In the genomic region with DNA sequence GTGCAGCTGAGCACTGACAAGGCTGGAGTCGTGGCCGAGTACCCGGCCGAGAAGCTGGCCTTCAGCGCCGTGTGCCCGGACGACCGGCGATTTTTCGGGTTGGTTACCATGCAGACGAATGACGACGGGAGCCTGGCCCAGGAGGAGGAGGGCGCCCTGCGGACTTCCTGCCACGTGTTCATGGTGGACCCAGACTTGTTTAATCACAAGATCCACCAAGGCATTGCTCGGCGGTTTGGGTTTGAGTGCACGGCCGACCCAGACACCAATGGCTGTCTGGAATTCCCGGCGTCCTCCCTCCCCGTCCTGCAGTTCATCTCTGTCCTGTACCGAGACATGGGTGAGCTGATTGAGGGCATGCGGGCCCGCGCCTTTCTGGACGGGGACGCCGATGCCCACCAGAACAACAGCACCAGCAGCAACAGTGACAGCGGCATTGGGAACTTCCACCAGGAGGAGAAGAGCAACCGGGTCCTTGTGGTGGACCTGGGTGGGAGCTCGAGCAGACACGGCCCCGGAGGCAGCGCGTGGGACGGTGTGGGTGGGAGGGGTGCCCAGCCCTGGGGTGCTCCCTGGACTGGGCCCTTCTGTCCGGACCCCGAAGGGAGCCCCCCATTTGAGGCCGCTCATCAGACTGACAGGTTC, we compare ENCODE assay signal across 27 cellular contexts. TPM values are rescaled to one million over a fixed set of nuclear protein-coding genes. Genes with fewer than 3 reads are reported as not detected.
DNase-seq lines count a peak whose midpoint lies in the region; ATAC-seq and TF ChIP-seq lines count a peak whose summit lies in the region.
"Had no signal": no experiment of that assay in that cellular context is flagged by ENCODE, and none has a peak within 500 bp of the region (broad histone marks: within the 10 kb centered on the region; RNA-seq: fewer than 3 reads in every experiment).

No MANE protein-coding gene starts in this region.

- CTCF ChIA-PET in WTC11 (lab: Charles Lee) = interaction anchor here (1.1 to 3.4 kb wide), 7 partner anchors 11 to 164 kb away, joined by 3 to 85 read pairs (median 36); partner anchors contain the start of gene RGS12

- no peak overlapping the region for H3K4me3 Mint-ChIP-seq in activated T-cell treated with anti-CD3 and anti-CD28 coated beads, Interleukin-2, amount 50 U/mL, for 24 hours
- H3K4me3 Mint-ChIP-seq in activated T-cell treated with anti-CD3 and anti-CD28 coated beads, Interleukin-2, amount 50 U/mL, for 4 hours = no peak overlapping the region
- no peak overlapping the region for H3K4me3 Mint-ChIP-seq in WTC11
- H3K4me3 Mint-ChIP-seq: activated naive CD4-positive, alpha-beta T cell treated with anti-CD3 and anti-CD28 coated beads, Interleukin-2, amount 10 ng/mL, durations not matched to agents 7 days and 5 days; CD4-positive, alpha-beta T cell; GM23338 had no signal

- H3K27ac ChIP-seq in spleen (no peak overlapping the region), substantia nigra (ENCODE audit: low read depth, low read length, poor library complexity, severe bottlenecking) (no peak overlapping the region)
- H3K27ac ChIP-seq: brain microvascular endothelial cell, epithelial cell of prostate, neutrophil, SJSA1, WERI-Rb-1 had no signal

- peak; percentile 13 for DNase-seq in activated T-cell treated with anti-CD3 and anti-CD28 coated beads, Interleukin-2, amount 50 U/mL, for 24 hours
- no peak for DNase-seq in activated T-cell treated with anti-CD3 and anti-CD28 coated beads, Interleukin-2, amount 50 U/mL, for 4 hours
- no peak for DNase-seq in WTC11 (ENCODE audit: low spot score)
- peak; percentile 37 for DNase-seq in islet precursor cell
- DNase-seq in spleen = peak; percentile 69
- DNase-seq in NCI-H1105 treated with DMSO at 0.1 percent for 48 hours (lab: John Stamatoyannopoulos, UW) = no peak
- no peak for DNase-seq in stimulated activated naive CD4-positive, alpha-beta T cell treated with Interleukin-2 at 50 U/mL for 16 hours (lab: John Stamatoyannopoulos, UW)
- DNase-seq in substantia nigra (lab: John Stamatoyannopoulos, UW) = no peak
- DNase-seq: activated CD4-positive, alpha-beta T cell treated with anti-CD3 and anti-CD28 coated beads for 48 hours; activated naive CD4-positive, alpha-beta T cell treated with anti-CD3 and anti-CD28 coated beads, Interleukin-2, amount 10 ng/mL, durations not matched to agents 7 days and 5 days; amniotic stem cell; brain microvascular endothelial cell; CD4-positive, alpha-beta T cell; effector CD4-positive, alpha-beta T cell; hypothalamus; left lung; mesendoderm; NCI-H1436; NCI-H446; stimulated activated CD4-positive, alpha-beta T cell treated with anti-CD3 and anti-CD28 coated beads, Interleukin-4, amount 100 ng/mL, for 24 hours; T1000; WERI-Rb-1 had no signal

- H3K9me3 ChIP-seq in spleen = no peaks in the 10 kb centered on the region
- H3K9me3 ChIP-seq: left lung, neutrophil, SJSA1 had no signal

- TF ChIP-seq POLR2A in spleen (IDR thresholded peaks at IDR 0.05) = no peak

- TF ChIP-seq CTCF in WTC11 (IDR thresholded peaks at IDR 0.05) (no peak), spleen (IDR thresholded peaks at IDR 0.05 in 8 of 11, conservative IDR thresholded peaks at IDR 0.05 in 3 of 11) (no peak)

- POLR2A ChIA-PET in WTC11 (lab: Charles Lee) = no interaction called here

- no peaks in the 10 kb centered on the region for H3K27me3 ChIP-seq in spleen (replicated peaks in 1 of 7)
- H3K27me3 ChIP-seq: brain microvascular endothelial cell, left lung, neutrophil, SJSA1 had no signal

- peaks cover 0 to 23% (median 2%) of the 10 kb centered on the region in 6 donors for H3K4me1 ChIP-seq in spleen
- H3K4me1 ChIP-seq: SJSA1 had no signal

- WGBS in spleen, 5 donors = 91 to 96% (median 94%) methylated on average over 32 to 42 of the region's 42 CpGs

- intact Hi-C loops in spleen (cut with DNase I; ENCODE audit: low total_unique reads) = no loop called here

- ATAC-seq in activated T-cell treated with anti-CD3 and anti-CD28 coated beads, Interleukin-2, amount 50 U/mL, for 4 hours = no peak
- ATAC-seq in WTC11 = no peak
- ATAC-seq: GM23338, left lung had no signal

- no peaks in the 10 kb centered on the region for H3K9me3 Mint-ChIP-seq in activated T-cell treated with anti-CD3 and anti-CD28 coated beads, Interleukin-2, amount 50 U/mL, for 24 hours
- no peaks in the 10 kb centered on the region for H3K9me3 Mint-ChIP-seq in activated T-cell treated with anti-CD3 and anti-CD28 coated beads, Interleukin-2, amount 50 U/mL, for 4 hours
- no peaks in the 10 kb centered on the region for H3K9me3 Mint-ChIP-seq in WTC11
- H3K9me3 Mint-ChIP-seq: activated naive CD4-positive, alpha-beta T cell treated with anti-CD3 and anti-CD28 coated beads, Interleukin-2, amount 10 ng/mL, durations not matched to agents 7 days and 5 days; CD4-positive, alpha-beta T cell; GM23338 had no signal

- H3K4me3 ChIP-seq in spleen = no peak overlapping the region
- H3K4me3 ChIP-seq: GM23338, left lung, SJSA1 had no signal

- no peaks in the 10 kb centered on the region for H3K27me3 Mint-ChIP-seq in activated T-cell treated with anti-CD3 and anti-CD28 coated beads, Interleukin-2, amount 50 U/mL, for 24 hours
- no peaks in the 10 kb centered on the region for H3K27me3 Mint-ChIP-seq in activated T-cell treated with anti-CD3 and anti-CD28 coated beads, Interleukin-2, amount 50 U/mL, for 4 hours (ENCODE audit: low read depth)
- H3K27me3 Mint-ChIP-seq in WTC11 (ENCODE audit: low read depth) = no peaks in the 10 kb centered on the region
- H3K27me3 Mint-ChIP-seq: CD4-positive, alpha-beta T cell; progenitor cell of endocrine pancreas had no signal

- no peaks in the 10 kb centered on the region for H3K4me1 Mint-ChIP-seq in activated T-cell treated with anti-CD3 and anti-CD28 coated beads, Interleukin-2, amount 50 U/mL, for 24 hours (ENCODE audit: low read depth)
- no peaks in the 10 kb centered on the region for H3K4me1 Mint-ChIP-seq in activated T-cell treated with anti-CD3 and anti-CD28 coated beads, Interleukin-2, amount 50 U/mL, for 4 hours (ENCODE audit: low read depth)
- peaks cover 8% of the 10 kb centered on the region for H3K4me1 Mint-ChIP-seq in WTC11
- H3K4me1 Mint-ChIP-seq: activated naive CD4-positive, alpha-beta T cell treated with anti-CD3 and anti-CD28 coated beads, Interleukin-2, amount 10 ng/mL, durations not matched to agents 7 days and 5 days had no signal

- peaks cover 0 to 23% (median 5%) of the 10 kb centered on the region in 6 donors for H3K36me3 ChIP-seq in spleen
- H3K36me3 ChIP-seq: neutrophil had no signal

- no peak overlapping the region for H3K27ac Mint-ChIP-seq in activated T-cell treated with anti-CD3 and anti-CD28 coated beads, Interleukin-2, amount 50 U/mL, for 24 hours
- peak overlapping the region; percentile 86; the same call in 1 of the 2 replicates for H3K27ac Mint-ChIP-seq in WTC11
- H3K27ac Mint-ChIP-seq: activated naive CD4-positive, alpha-beta T cell treated with anti-CD3 and anti-CD28 coated beads, Interleukin-2, amount 10 ng/mL, durations not matched to agents 7 days and 5 days; CD4-positive, alpha-beta T cell; progenitor cell of endocrine pancreas had no signal

- peaks cover 10% of the 10 kb centered on the region for H3K36me3 Mint-ChIP-seq in activated T-cell treated with anti-CD3 and anti-CD28 coated beads, Interleukin-2, amount 50 U/mL, for 24 hours (ENCODE audit: low read depth)
- H3K36me3 Mint-ChIP-seq in activated T-cell treated with anti-CD3 and anti-CD28 coated beads, Interleukin-2, amount 50 U/mL, for 4 hours (ENCODE audit: insufficient read depth) = peaks cover 8% of the 10 kb centered on the region
- peaks cover 10% of the 10 kb centered on the region for H3K36me3 Mint-ChIP-seq in WTC11
- H3K36me3 Mint-ChIP-seq: activated naive CD4-positive, alpha-beta T cell treated with anti-CD3 and anti-CD28 coated beads, Interleukin-2, amount 10 ng/mL, durations not matched to agents 7 days and 5 days had no signal

TF ChIP-seq in WTC11, 78 proteins besides CTCF, POLR2A, EP300 and RAD21:
- no peak for TF ChIP-seq ZNF317 (CRISPR knock-in tag; IDR thresholded peaks at IDR 0.05; ENCODE audit: borderline replicate concordance, low read depth)
- no peak for TF ChIP-seq MLX (CRISPR knock-in tag; IDR thresholded peaks at IDR 0.05)
- TF ChIP-seq STAT6 (CRISPR knock-in tag; conservative IDR thresholded peaks at IDR 0.05; ENCODE audit: low read depth) = no peak
- no peak for TF ChIP-seq NFYB (CRISPR knock-in tag; conservative IDR thresholded peaks at IDR 0.05; ENCODE audit: low read depth)
- TF ChIP-seq HMGA2 (CRISPR knock-in tag; IDR thresholded peaks at IDR 0.05) = no peak

RNA-seq across cellular contexts. Expression of gene RGS12, which starts 24.3 kb away (rescaled TPM):
- total RNA-seq in activated T-cell treated with anti-CD3 and anti-CD28 coated beads, Interleukin-2, amount 50 U/mL, for 4 hours = 1 to 10 TPM; 2.3 to 3.0 (median 2.5) TPM
- 21.0 to 24.7 TPM (median 24.2 TPM) in 3 replicates for total RNA-seq in WTC11 (2021)
- total RNA-seq in spleen = 10 to 100 TPM; 12.0 to 36.2 (median 18.8) TPM
- 10 to 100 TPM in 2 of 3 donors, 1 to 10 TPM in 1; 7.5 to 26.5 (median 23.1) TPM for polyA plus RNA-seq in spleen

Comparison
In these comparisons a context has a peak if more than half of its experiments do, and no peak if none do; other contexts are left out.
1. DNase-seq: peak in activated T-cell treated with anti-CD3 and anti-CD28 coated beads, Interleukin-2, amount 50 U/mL, for 24 hours (single experiment), islet precursor cell (single experiment) and spleen (single experiment); none in activated T-cell treated with anti-CD3 and anti-CD28 coated beads, Interleukin-2, amount 50 U/mL, for 4 hours (single experiment), WTC11 (single experiment), NCI-H1105 treated with DMSO at 0.1 percent for 48 hours (single experiment), stimulated activated naive CD4-positive, alpha-beta T cell treated with Interleukin-2 at 50 U/mL for 16 hours (single experiment) and substantia nigra (0 of 49).